26 cellular contexts compared by ENCODE assay signal in the genomic region with DNA sequence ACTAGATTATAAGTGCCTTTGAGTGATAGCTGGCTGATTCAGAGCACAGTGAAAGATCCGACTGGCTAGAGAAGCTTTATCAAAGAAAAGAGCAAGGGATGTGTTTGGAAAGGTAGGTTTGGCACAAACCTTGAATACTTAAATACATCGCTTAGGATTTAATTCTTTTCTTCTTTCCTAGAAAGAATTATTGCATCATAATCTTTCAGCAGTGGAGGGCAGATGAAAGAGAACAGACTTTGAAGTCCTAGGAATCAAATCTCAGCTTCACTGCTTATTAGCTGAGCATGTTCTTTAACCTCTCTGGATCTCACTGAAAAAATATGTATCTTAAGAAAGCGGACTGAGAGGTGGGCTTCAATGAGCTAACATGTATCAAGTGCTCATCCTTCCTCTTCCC.
"Had no signal": no experiment of that assay in that cellular context is flagged by ENCODE, and none has a peak within 500 bp of the region (broad histone marks: within the 10 kb centered on the region; RNA-seq: fewer than 3 reads in every experiment).

No MANE protein-coding gene starts in this region.

- H3K79me2 ChIP-seq: parathyroid adenoma had no signal

- H3K27me3 ChIP-seq: neural progenitor cell, ovary, thyroid gland, tibial nerve, upper lobe of left lung, vagina had no signal

- ATAC-seq: naive thymus-derived CD4-positive, alpha-beta T cell; natural killer cell; psoas muscle; right cardiac atrium; sciatic nerve; stimulated activated effector memory CD8-positive, alpha-beta T cell treated with anti-CD3 and anti-CD28 coated beads, Interleukin-12 subunit alpha, Interleukin-12 subunit beta, amount 100 ng/mL, for 72 hours; stimulated activated naive B cell treated with anti-CD40 and anti-IgM and Interleukin-4, amounts not matched to agents 10 μg/mL and 1 μg/mL and 100 μg/mL, for 72 hours had no signal

- H3K9me3 ChIP-seq: ovary, psoas muscle, stomach, thoracic aorta, thyroid gland, upper lobe of left lung, vagina had no signal

- H3K9ac ChIP-seq: neural progenitor cell, parathyroid adenoma had no signal

- DNase-seq: naive thymus-derived CD4-positive, alpha-beta T cell; natural killer cell; occipital lobe; ovary; posterior cingulate gyrus; psoas muscle; right cardiac atrium; stimulated activated CD4-positive, alpha-beta T cell treated with anti-CD3 and anti-CD28 coated beads, Interleukin-15, amount 100 ng/mL, for 24 hours; stimulated activated CD4-positive, alpha-beta T cell treated with anti-CD3 and anti-CD28 coated beads, Interleukin-2, amount 100 ng/mL, for 24 hours; stimulated activated CD4-positive, alpha-beta T cell treated with anti-CD3 and anti-CD28 coated beads, Interleukin-2, amount 100 ng/mL, for 48 hours; stimulated activated CD4-positive, alpha-beta T cell treated with anti-CD3 and anti-CD28 coated beads, Interleukin-4, amount 100 ng/mL, for 24 hours; stimulated activated naive B cell treated with anti-CD40 and anti-IgM and Interleukin-4, amounts not matched to agents 10 μg/mL and 1 μg/mL and 100 μg/mL, for 72 hours; stimulated activated naive CD4-positive, alpha-beta T cell treated with Interleukin-2 at 50 U/mL for 16 hours; stomach; thyroid gland; trophoblast cell; upper lobe of left lung had no signal

- H2AFZ ChIP-seq: neural progenitor cell, parathyroid adenoma had no signal

- H3K27ac ChIP-seq: neural progenitor cell, ovary, parathyroid adenoma, psoas muscle, skin epidermis, stomach, thoracic aorta, thyroid gland, tibial nerve, upper lobe of left lung, vagina had no signal

- H3K4me1 ChIP-seq: neural progenitor cell, parathyroid adenoma, psoas muscle, thyroid gland, tibial nerve had no signal

- FAIRE-seq: urothelium cell line had no signal

- H3K4me2 ChIP-seq: neural progenitor cell had no signal

- H3K4me3 ChIP-seq: neural progenitor cell, ovary, psoas muscle, skin epidermis, stomach, thoracic aorta, thyroid gland, tibial nerve, upper lobe of left lung, vagina had no signal

- H3K36me3 ChIP-seq: neural progenitor cell, ovary, stomach, thoracic aorta, thyroid gland, tibial nerve, upper lobe of left lung, vagina had no signal
